Comparison of ENCODE assay signal across 18 cellular contexts in genomic region chr1:29719253-29719652, GRCh38.
DNase-seq lines count a peak whose midpoint lies in the region; ATAC-seq, FAIRE-seq and TF ChIP-seq lines count a peak whose summit lies in the region.
"Had no signal": no experiment of that assay in that cellular context is flagged by ENCODE, and none has a peak within 500 bp of the region (broad histone marks: within the 10 kb centered on the region; RNA-seq: fewer than 3 reads in every experiment).

No MANE protein-coding gene starts in this region.

- no peak overlapping the region for H3K4me3 Mint-ChIP-seq in activated CD4-positive, alpha-beta T cell treated with anti-CD3 and anti-CD28 coated beads for 36 hours
- no peak overlapping the region for H3K4me3 Mint-ChIP-seq in activated T-helper 2 cell treated with anti-CD3 and anti-CD28 coated beads, Interferon-gamma antibody, Interleukin-2, Interleukin-4, amounts not matched to agents 10 μg/mL and 5 μg/mL and 100 μg/mL, durations not matched to agents 14 hours and 24 hours and 36 hours (ENCODE audit: low read depth)
- H3K4me3 Mint-ChIP-seq: stimulated activated memory B cell treated with anti-CD40 and anti-IgM and Interleukin-4, amounts not matched to agents 10 μg/mL and 1 μg/mL and 100 μg/mL, for 72 hours had no signal

- ATAC-seq in activated CD4-positive, alpha-beta T cell treated with anti-CD3 and anti-CD28 coated beads for 36 hours: peak; percentile 87
- ATAC-seq in GM18870 (IDR thresholded peaks at IDR 0.05; ENCODE audit: unreplicated experiment): no peak
- ATAC-seq in HG02763 (IDR thresholded peaks at IDR 0.05; ENCODE audit: unreplicated experiment): no peak
- ATAC-seq: body of pancreas; stimulated activated memory B cell treated with anti-CD40 and anti-IgM and Interleukin-4, amounts not matched to agents 10 μg/mL and 1 μg/mL and 100 μg/mL, for 72 hours; T-helper 17 cell had no signal

- FAIRE-seq in GM12892 (lab: Jason Lieb, UNC): no peak
- FAIRE-seq: GM12891 had no signal

- TF ChIP-seq POLR2A in GM12892 (IDR thresholded peaks at IDR 0.05; ENCODE audit: low read depth, low read length): no peak

- peaks cover 6% of the 10 kb centered on the region for H3K4me1 Mint-ChIP-seq in activated CD4-positive, alpha-beta T cell treated with anti-CD3 and anti-CD28 coated beads for 36 hours
- peaks cover 9% of the 10 kb centered on the region for H3K4me1 Mint-ChIP-seq in activated T-helper 2 cell treated with anti-CD3 and anti-CD28 coated beads, Interferon-gamma antibody, Interleukin-2, Interleukin-4, amounts not matched to agents 10 μg/mL and 5 μg/mL and 100 μg/mL, durations not matched to agents 14 hours and 24 hours and 36 hours (ENCODE audit: low read depth)
- H3K4me1 Mint-ChIP-seq: IgD-negative memory B cell; stimulated activated memory B cell treated with anti-CD40 and anti-IgM and Interleukin-4, amounts not matched to agents 10 μg/mL and 1 μg/mL and 100 μg/mL, for 72 hours; T-helper 17 cell had no signal

- intact Hi-C loops in activated CD4-positive, alpha-beta T cell treated with anti-CD3 and anti-CD28 coated beads for 36 hours (cut with DNase I, micrococcal nuclease): loop anchor here in 1 of 2 experiments (10.0 kb wide), 1 partner anchor 996 kb away; no protein-coding TSS in a partner anchor
- intact Hi-C loops in activated T-helper 2 cell treated with anti-CD3 and anti-CD28 coated beads, Interferon-gamma antibody, Interleukin-2, Interleukin-4, amounts not matched to agents 10 μg/mL and 5 μg/mL and 100 μg/mL, durations not matched to agents 14 hours and 24 hours and 36 hours (cut with micrococcal nuclease): no loop called here

- peaks cover 30% of the 10 kb centered on the region for H3K27me3 Mint-ChIP-seq in activated CD4-positive, alpha-beta T cell treated with anti-CD3 and anti-CD28 coated beads for 36 hours
- no peaks in the 10 kb centered on the region for H3K27me3 Mint-ChIP-seq in activated T-helper 2 cell treated with anti-CD3 and anti-CD28 coated beads, Interferon-gamma antibody, Interleukin-2, Interleukin-4, amounts not matched to agents 10 μg/mL and 5 μg/mL and 100 μg/mL, durations not matched to agents 14 hours and 24 hours and 36 hours (ENCODE audit: low read depth)

- peaks cover 13% of the 10 kb centered on the region for H3K9me3 Mint-ChIP-seq in activated CD4-positive, alpha-beta T cell treated with anti-CD3 and anti-CD28 coated beads for 36 hours (ENCODE audit: low read depth)
- peaks cover 43% of the 10 kb centered on the region for H3K9me3 Mint-ChIP-seq in activated T-helper 2 cell treated with anti-CD3 and anti-CD28 coated beads, Interferon-gamma antibody, Interleukin-2, Interleukin-4, amounts not matched to agents 10 μg/mL and 5 μg/mL and 100 μg/mL, durations not matched to agents 14 hours and 24 hours and 36 hours

- CTCF ChIA-PET in activated CD4-positive, alpha-beta T cell treated with anti-CD3 and anti-CD28 coated beads for 36 hours (lab: Charles Lee): no interaction called here

- no peaks in the 10 kb centered on the region for H3K36me3 Mint-ChIP-seq in activated CD4-positive, alpha-beta T cell treated with anti-CD3 and anti-CD28 coated beads for 36 hours (ENCODE audit: low read depth)
- H3K36me3 Mint-ChIP-seq in activated T-helper 2 cell treated with anti-CD3 and anti-CD28 coated beads, Interferon-gamma antibody, Interleukin-2, Interleukin-4, amounts not matched to agents 10 μg/mL and 5 μg/mL and 100 μg/mL, durations not matched to agents 14 hours and 24 hours and 36 hours (ENCODE audit: low read depth): peaks cover 2% of the 10 kb centered on the region
- H3K36me3 Mint-ChIP-seq: IgD-negative memory B cell; stimulated activated memory B cell treated with anti-CD40 and anti-IgM and Interleukin-4, amounts not matched to agents 10 μg/mL and 1 μg/mL and 100 μg/mL, for 72 hours had no signal

- peak; percentile 40 for DNase-seq in activated CD4-positive, alpha-beta T cell treated with anti-CD3 and anti-CD28 coated beads for 36 hours
- DNase-seq in activated CD4-positive, alpha-beta T cell treated with anti-CD3 and anti-CD28 coated beads, Interleukin-2, amount 50 U/mL, for 1 hour: no peak
- DNase-seq in GM04503 (ENCODE audit: low read depth) (peak; percentile 11), iris pigment epithelial cell (ENCODE audit: low read depth) (peak; percentile 23), GM12892 (ENCODE audit: insufficient read length) (no peak)
- no peak for DNase-seq in activated T-helper 2 cell treated with anti-CD3 and anti-CD28 coated beads, Interferon-gamma antibody, Interleukin-2, Interleukin-4, amounts not matched to agents 10 μg/mL and 5 μg/mL and 100 μg/mL, durations not matched to agents 14 hours and 24 hours and 36 hours (ENCODE audit: low spot score)
- DNase-seq: activated CD4-positive, CD25-positive, alpha-beta regulatory T cell treated with anti-CD3 and anti-CD28 coated beads, Interleukin-2, amount 50 U/mL, for 72 hours; body of pancreas; dermis blood vessel endothelial cell; erythroblast; NCI-H1105; T-helper 17 cell; upper lobe of left lung had no signal

- POLR2A ChIA-PET in activated CD4-positive, alpha-beta T cell treated with anti-CD3 and anti-CD28 coated beads for 36 hours (lab: Charles Lee): no interaction called here

- peak overlapping the region; percentile 49 for H3K27ac Mint-ChIP-seq in activated CD4-positive, alpha-beta T cell treated with anti-CD3 and anti-CD28 coated beads for 36 hours
- peak overlapping the region; percentile 16 for H3K27ac Mint-ChIP-seq in activated T-helper 2 cell treated with anti-CD3 and anti-CD28 coated beads, Interferon-gamma antibody, Interleukin-2, Interleukin-4, amounts not matched to agents 10 μg/mL and 5 μg/mL and 100 μg/mL, durations not matched to agents 14 hours and 24 hours and 36 hours
- H3K27ac Mint-ChIP-seq: IgD-negative memory B cell; stimulated activated memory B cell treated with anti-CD40 and anti-IgM and Interleukin-4, amounts not matched to agents 10 μg/mL and 1 μg/mL and 100 μg/mL, for 72 hours; T-helper 17 cell had no signal

Comparison
In these comparisons a context has a peak if more than half of its experiments do, and no peak if none do; other contexts are left out.
1. DNase-seq: peak in activated CD4-positive, alpha-beta T cell treated with anti-CD3 and anti-CD28 coated beads for 36 hours (single experiment), GM04503 (single experiment) and iris pigment epithelial cell (single experiment); none in activated CD4-positive, alpha-beta T cell treated with anti-CD3 and anti-CD28 coated beads, Interleukin-2, amount 50 U/mL, for 1 hour (single experiment), activated T-helper 2 cell treated with anti-CD3 and anti-CD28 coated beads, Interferon-gamma antibody, Interleukin-2, Interleukin-4, amounts not matched to agents 10 μg/mL and 5 μg/mL and 100 μg/mL, durations not matched to agents 14 hours and 24 hours and 36 hours (single experiment) and GM12892 (single experiment).